Comparison of ENCODE assay signal across 17 cellular contexts in genomic region chr15:25374143-25374542, GRCh38.
"Had no signal": no experiment of that assay in that cellular context is flagged by ENCODE, and none has a peak within 500 bp of the region (broad histone marks: within the 10 kb centered on the region; RNA-seq: fewer than 3 reads in every experiment).

No MANE protein-coding gene starts in this region.

- H3K4me3 ChIP-seq: gastrocnemius medialis, tibial artery, vagina had no signal

- H3K27ac Mint-ChIP-seq: activated CD4-positive, alpha-beta T cell treated with anti-CD3 and anti-CD28 coated beads, Interleukin-2, amount 10 ng/mL, durations not matched to agents 24 days and 14 days; activated CD8-positive, alpha-beta T cell treated with anti-CD3 and anti-CD28 coated beads, Interleukin-2, amount 10 ng/mL, durations not matched to agents 7 days and 5 days; activated naive CD8-positive, alpha-beta T cell treated with anti-CD3 and anti-CD28 coated beads for 36 hours; activated T-helper 1 cell treated with anti-CD3 and anti-CD28 coated beads, Interleukin-12 subunit alpha, Interleukin-12 subunit beta, Interleukin-2, Interleukin-4 antibody, amounts not matched to agents 30 ng/mL and 10 ng/mL and 1 ng/mL, durations not matched to agents 14 hours and 24 hours and 36 hours; dendritic cell treated with granulocyte-macrophage colony-stimulating factor and Interleukin-4, amounts not matched to agents 40 ng/mL and 50 ng/mL, for 4 days; effector memory CD8-positive, alpha-beta T cell; T-helper 2 cell treated with Interferon-gamma antibody and Interleukin-4, amounts not matched to agents 5 μg/mL and 100 μg/mL, for 36 hours had no signal

- H3K9me3 ChIP-seq: gastrocnemius medialis, tibial artery, vagina had no signal

- H3K4me1 ChIP-seq: parathyroid adenoma, vagina had no signal

- H3K27me3 ChIP-seq: gastrocnemius medialis, tibial artery, vagina had no signal

- H3K27ac ChIP-seq: gastrocnemius medialis, parathyroid adenoma, tibial artery, vagina had no signal

- H3K79me2 ChIP-seq: parathyroid adenoma had no signal

- H2AFZ ChIP-seq: parathyroid adenoma had no signal

- ATAC-seq: activated CD8-positive, alpha-beta T cell treated with anti-CD3 and anti-CD28 coated beads, Interleukin-2, amount 10 ng/mL, durations not matched to agents 7 days and 5 days; effector memory CD8-positive, alpha-beta T cell; gastrocnemius medialis had no signal

- H3K9ac ChIP-seq: parathyroid adenoma had no signal

- DNase-seq: activated CD4-positive, alpha-beta T cell treated with anti-CD3 and anti-CD28 coated beads, Interleukin-2, amount 10 ng/mL, durations not matched to agents 24 days and 14 days; activated CD4-positive, CD25-positive, alpha-beta regulatory T cell; activated CD8-positive, alpha-beta memory T cell treated with anti-CD3 and anti-CD28 coated beads, Interleukin-2, amount 50 U/mL, for 48 hours; activated CD8-positive, alpha-beta T cell treated with anti-CD3 and anti-CD28 coated beads, Interleukin-2, amount 10 ng/mL, durations not matched to agents 7 days and 5 days; activated naive CD8-positive, alpha-beta T cell treated with anti-CD3 and anti-CD28 coated beads for 36 hours; effector memory CD8-positive, alpha-beta T cell; gastrocnemius medialis; naive B cell; stimulated activated CD4-positive, alpha-beta T cell treated with anti-CD3 and anti-CD28 coated beads, Interleukin-12 subunit alpha, Interleukin-12 subunit beta, amount 100 ng/mL, for 4 hours; stimulated activated CD4-positive, alpha-beta T cell treated with anti-CD3 and anti-CD28 coated beads, Interleukin-2, amount 100 ng/mL, for 24 hours; tibial artery had no signal

- H3K27me3 Mint-ChIP-seq: activated CD4-positive, alpha-beta T cell treated with anti-CD3 and anti-CD28 coated beads, Interleukin-2, amount 10 ng/mL, durations not matched to agents 24 days and 14 days; activated naive CD8-positive, alpha-beta T cell treated with anti-CD3 and anti-CD28 coated beads for 36 hours; dendritic cell treated with granulocyte-macrophage colony-stimulating factor and Interleukin-4, amounts not matched to agents 40 ng/mL and 50 ng/mL, for 4 days; effector memory CD8-positive, alpha-beta T cell; naive B cell had no signal

- H3K4me3 Mint-ChIP-seq: activated CD4-positive, alpha-beta T cell treated with anti-CD3 and anti-CD28 coated beads, Interleukin-2, amount 10 ng/mL, durations not matched to agents 24 days and 14 days; activated CD8-positive, alpha-beta T cell treated with anti-CD3 and anti-CD28 coated beads, Interleukin-2, amount 10 ng/mL, durations not matched to agents 7 days and 5 days; activated naive CD8-positive, alpha-beta T cell treated with anti-CD3 and anti-CD28 coated beads for 36 hours; activated T-helper 1 cell treated with anti-CD3 and anti-CD28 coated beads, Interleukin-12 subunit alpha, Interleukin-12 subunit beta, Interleukin-2, Interleukin-4 antibody, amounts not matched to agents 30 ng/mL and 10 ng/mL and 1 ng/mL, durations not matched to agents 14 hours and 24 hours and 36 hours; dendritic cell treated with granulocyte-macrophage colony-stimulating factor and Interleukin-4, amounts not matched to agents 40 ng/mL and 50 ng/mL, for 4 days; effector memory CD8-positive, alpha-beta T cell; mesothelial cell of epicardium; naive B cell; T-helper 2 cell treated with Interferon-gamma antibody and Interleukin-4, amounts not matched to agents 5 μg/mL and 100 μg/mL, for 36 hours had no signal

- H3K4me1 Mint-ChIP-seq: activated CD4-positive, alpha-beta T cell treated with anti-CD3 and anti-CD28 coated beads, Interleukin-2, amount 10 ng/mL, durations not matched to agents 24 days and 14 days had no signal

- H3K9me3 Mint-ChIP-seq: activated T-helper 1 cell treated with anti-CD3 and anti-CD28 coated beads, Interleukin-12 subunit alpha, Interleukin-12 subunit beta, Interleukin-2, Interleukin-4 antibody, amounts not matched to agents 30 ng/mL and 10 ng/mL and 1 ng/mL, durations not matched to agents 14 hours and 24 hours and 36 hours; dendritic cell treated with granulocyte-macrophage colony-stimulating factor and Interleukin-4, amounts not matched to agents 40 ng/mL and 50 ng/mL, for 4 days; effector memory CD8-positive, alpha-beta T cell; mesothelial cell of epicardium; naive B cell had no signal
